Comparison of ENCODE assay signal across 37 cellular contexts in the genomic region with DNA sequence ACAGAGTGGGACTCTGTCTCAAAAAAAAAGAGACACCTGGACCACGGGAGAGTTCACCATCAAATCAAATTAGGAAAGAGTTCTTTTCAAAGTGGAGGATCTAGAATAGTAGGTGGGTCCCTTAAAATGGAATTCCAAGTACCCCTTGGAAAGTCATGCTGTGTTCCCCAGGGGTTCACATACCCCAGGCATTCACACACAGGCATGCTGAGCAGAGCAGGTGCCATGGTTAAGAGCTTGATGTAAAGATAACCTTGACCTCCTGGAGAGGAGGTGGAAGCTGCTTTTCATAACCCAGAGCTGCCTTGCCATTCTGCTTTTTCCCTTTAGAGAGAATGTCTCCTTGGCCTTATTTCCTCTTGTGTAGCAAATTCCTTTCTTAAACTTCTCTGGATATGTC. TPM values are rescaled to one million over a fixed set of nuclear protein-coding genes. Genes with fewer than 3 reads are reported as not detected.
"Had no signal": no experiment of that assay in that cellular context is flagged by ENCODE, and none has a peak within 500 bp of the region (broad histone marks: within the 10 kb centered on the region; RNA-seq: fewer than 3 reads in every experiment).

No MANE protein-coding gene starts in this region.

- H3K4me3 ChIP-seq: coronary artery, dorsolateral prefrontal cortex, esophagus muscularis mucosa, gastrocnemius medialis, heart left ventricle had no signal

- H3K27ac ChIP-seq: brain microvascular endothelial cell, coronary artery, dorsolateral prefrontal cortex, esophagus muscularis mucosa, foreskin keratinocyte, gastrocnemius medialis, heart left ventricle, WERI-Rb-1 had no signal

- H3K4me1 Mint-ChIP-seq: central memory CD8-positive, alpha-beta T cell had no signal

- H3K9me3 ChIP-seq: esophagus muscularis mucosa, gastrocnemius medialis, heart left ventricle had no signal

- H3K9me3 Mint-ChIP-seq: activated CD4-positive, alpha-beta memory T cell treated with anti-CD3 and anti-CD28 coated beads for 36 hours; activated CD4-positive, alpha-beta T cell treated with anti-CD3 and anti-CD28 coated beads, Interleukin-2, amount 10 ng/mL, durations not matched to agents 24 days and 14 days; activated T-cell treated with anti-CD3 and anti-CD28 coated beads, Interleukin-2, amount 50 U/mL, for 4 hours; activated T-helper 17 cell treated with anti-CD3 and anti-CD28 coated beads, Interleukin-2, amount 50 U/mL, for 72 hours; central memory CD8-positive, alpha-beta T cell; dendritic cell treated with granulocyte-macrophage colony-stimulating factor and Interleukin-4, amounts not matched to agents 40 ng/mL and 50 ng/mL, for 4 days; effector memory CD8-positive, alpha-beta T cell; T-helper 2 cell treated with Interferon-gamma antibody and Interleukin-4, amounts not matched to agents 5 μg/mL and 100 μg/mL, for 36 hours had no signal

- H3K36me3 ChIP-seq: brain microvascular endothelial cell, esophagus muscularis mucosa, gastrocnemius medialis, heart left ventricle, WERI-Rb-1 had no signal

- DNase-seq: activated CD4-positive, alpha-beta memory T cell treated with anti-CD3 and anti-CD28 coated beads for 36 hours; activated CD4-positive, alpha-beta T cell treated with anti-CD3 and anti-CD28 coated beads for 36 hours; activated CD4-positive, alpha-beta T cell treated with anti-CD3 and anti-CD28 coated beads, Interleukin-2, amount 10 ng/mL, durations not matched to agents 24 days and 14 days; activated CD4-positive, CD25-positive, alpha-beta regulatory T cell; activated CD4-positive, CD25-positive, alpha-beta regulatory T cell treated with anti-CD3 and anti-CD28 coated beads, Interleukin-2, amount 50 U/mL, for 72 hours; activated CD8-positive, alpha-beta T cell treated with anti-CD3 and anti-CD28 coated beads, Interleukin-2, amount 10 ng/mL, durations not matched to agents 7 days and 5 days; activated effector memory CD4-positive, alpha-beta T cell treated with Interleukin-2 at 50 U/mL for 16 hours; activated gamma-delta T cell treated with Interleukin-2 at 50 U/mL for 16 hours; activated naive CD4-positive, alpha-beta T cell treated with anti-CD3 and anti-CD28 coated beads, Interleukin-2, amount 50 U/mL, for 16 hours; activated naive CD4-positive, alpha-beta T cell treated with Interleukin-2 at 50 U/mL for 16 hours; activated T-cell treated with anti-CD3 and anti-CD28 coated beads, Interleukin-2, amount 50 U/mL, for 4 hours; amniotic stem cell; anterior cingulate cortex; brain microvascular endothelial cell; dorsolateral prefrontal cortex; effector CD4-positive, alpha-beta T cell; effector memory CD8-positive, alpha-beta T cell; erythroblast; foreskin keratinocyte; gastrocnemius medialis; glutamatergic neuron; heart left ventricle; T-helper 17 cell; T1000; WERI-Rb-1 had no signal

- FAIRE-seq: astrocyte, bronchial epithelial cell had no signal

- H3K4me1 ChIP-seq: esophagus muscularis mucosa, foreskin keratinocyte, gastrocnemius medialis, heart left ventricle had no signal

- H3K4me3 Mint-ChIP-seq: activated CD4-positive, alpha-beta memory T cell treated with anti-CD3 and anti-CD28 coated beads for 36 hours; activated CD4-positive, alpha-beta T cell treated with anti-CD3 and anti-CD28 coated beads for 36 hours; activated CD4-positive, alpha-beta T cell treated with anti-CD3 and anti-CD28 coated beads, Interleukin-2, amount 10 ng/mL, durations not matched to agents 24 days and 14 days; activated CD8-positive, alpha-beta T cell treated with anti-CD3 and anti-CD28 coated beads, Interleukin-2, amount 10 ng/mL, durations not matched to agents 7 days and 5 days; activated naive CD8-positive, alpha-beta T cell; activated T-cell treated with anti-CD3 and anti-CD28 coated beads, Interleukin-2, amount 50 U/mL, for 4 hours; activated T-helper 17 cell treated with anti-CD3 and anti-CD28 coated beads, Interleukin-2, amount 50 U/mL, for 72 hours; central memory CD8-positive, alpha-beta T cell; dendritic cell treated with granulocyte-macrophage colony-stimulating factor and Interleukin-4, amounts not matched to agents 40 ng/mL and 50 ng/mL, for 4 days; effector memory CD8-positive, alpha-beta T cell; T-helper 17 cell; T-helper 2 cell treated with Interferon-gamma antibody and Interleukin-4, amounts not matched to agents 5 μg/mL and 100 μg/mL, for 36 hours had no signal

- H3K27me3 Mint-ChIP-seq: activated CD4-positive, alpha-beta memory T cell treated with anti-CD3 and anti-CD28 coated beads for 36 hours; activated CD4-positive, alpha-beta T cell treated with anti-CD3 and anti-CD28 coated beads for 36 hours; activated CD4-positive, alpha-beta T cell treated with anti-CD3 and anti-CD28 coated beads, Interleukin-2, amount 10 ng/mL, durations not matched to agents 24 days and 14 days; activated naive CD8-positive, alpha-beta T cell; activated T-helper 17 cell treated with anti-CD3 and anti-CD28 coated beads, Interleukin-2, amount 50 U/mL, for 72 hours; central memory CD8-positive, alpha-beta T cell; dendritic cell treated with granulocyte-macrophage colony-stimulating factor and Interleukin-4, amounts not matched to agents 40 ng/mL and 50 ng/mL, for 4 days; effector memory CD8-positive, alpha-beta T cell; T-helper 17 cell had no signal

- H3K36me3 Mint-ChIP-seq: activated CD4-positive, alpha-beta memory T cell treated with anti-CD3 and anti-CD28 coated beads for 36 hours; activated naive CD8-positive, alpha-beta T cell had no signal

- H3K27me3 ChIP-seq: brain microvascular endothelial cell, dorsolateral prefrontal cortex, esophagus muscularis mucosa, foreskin keratinocyte, gastrocnemius medialis, heart left ventricle had no signal

- H3K27ac Mint-ChIP-seq: activated CD4-positive, alpha-beta memory T cell treated with anti-CD3 and anti-CD28 coated beads for 36 hours; activated CD4-positive, alpha-beta T cell treated with anti-CD3 and anti-CD28 coated beads for 36 hours; activated CD4-positive, alpha-beta T cell treated with anti-CD3 and anti-CD28 coated beads, Interleukin-2, amount 10 ng/mL, durations not matched to agents 24 days and 14 days; activated CD8-positive, alpha-beta T cell treated with anti-CD3 and anti-CD28 coated beads, Interleukin-2, amount 10 ng/mL, durations not matched to agents 7 days and 5 days; activated naive CD8-positive, alpha-beta T cell; activated T-helper 17 cell treated with anti-CD3 and anti-CD28 coated beads, Interleukin-2, amount 50 U/mL, for 72 hours; effector memory CD8-positive, alpha-beta T cell; T-helper 17 cell; T-helper 2 cell treated with Interferon-gamma antibody and Interleukin-4, amounts not matched to agents 5 μg/mL and 100 μg/mL, for 36 hours had no signal

- ATAC-seq: activated CD4-positive, alpha-beta T cell treated with anti-CD3 and anti-CD28 coated beads for 36 hours; activated CD8-positive, alpha-beta T cell treated with anti-CD3 and anti-CD28 coated beads, Interleukin-2, amount 10 ng/mL, durations not matched to agents 7 days and 5 days; activated T-cell treated with anti-CD3 and anti-CD28 coated beads, Interleukin-2, amount 50 U/mL, for 4 hours; activated T-helper 17 cell treated with anti-CD3 and anti-CD28 coated beads, Interleukin-2, amount 50 U/mL, for 72 hours; effector memory CD8-positive, alpha-beta T cell; foreskin keratinocyte; gastrocnemius medialis; heart left ventricle; T-helper 17 cell had no signal

RNA-seq across cellular contexts. Expression of a gene that starts 44.3 kb away (rescaled TPM):
- total RNA-seq: activated CD4-positive, alpha-beta memory T cell treated with anti-CD3 and anti-CD28 coated beads for 36 hours; activated CD4-positive, alpha-beta T cell treated with anti-CD3 and anti-CD28 coated beads for 36 hours; activated CD4-positive, alpha-beta T cell treated with anti-CD3 and anti-CD28 coated beads, Interleukin-2, amount 10 ng/mL, durations not matched to agents 24 days and 14 days; activated CD8-positive, alpha-beta T cell treated with anti-CD3 and anti-CD28 coated beads, Interleukin-2, amount 10 ng/mL, durations not matched to agents 7 days and 5 days; activated T-cell treated with anti-CD3 and anti-CD28 coated beads, Interleukin-2, amount 50 U/mL, for 4 hours; activated T-helper 17 cell treated with anti-CD3 and anti-CD28 coated beads, Interleukin-2, amount 50 U/mL, for 72 hours; astrocyte; bronchial epithelial cell; cardiac septum; cerebellum; dorsolateral prefrontal cortex; esophagus muscularis mucosa; foreskin keratinocyte; heart left ventricle; T-helper 17 cell had no signal
- polyA plus RNA-seq: adipose tissue, foreskin keratinocyte, heart left ventricle had no signal
